In the genomic region with DNA sequence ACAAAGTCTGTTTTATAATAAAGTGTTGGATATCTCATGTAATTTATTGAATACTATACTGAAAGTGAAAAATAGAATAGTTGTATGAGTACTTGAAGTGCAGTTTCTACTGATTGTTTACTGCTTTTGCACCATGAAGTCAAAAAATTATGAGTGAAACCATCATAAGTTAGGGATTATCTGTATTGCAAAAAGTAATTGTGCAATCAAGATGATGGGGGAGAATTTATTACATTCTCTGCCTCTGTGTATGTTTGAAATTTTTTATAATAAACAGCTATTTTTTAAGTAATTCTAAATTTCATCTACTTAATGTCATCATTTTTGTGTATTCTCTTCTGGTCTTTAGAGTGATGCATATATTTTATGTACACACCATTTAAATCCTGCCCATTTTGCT, we compare ENCODE assay signal across 39 cellular contexts. TPM values are rescaled to one million over a fixed set of nuclear protein-coding genes. Genes with fewer than 3 reads are reported as not detected.
"Had no signal": no experiment of that assay in that cellular context is flagged by ENCODE, and none has a peak within 500 bp of the region (broad histone marks: within the 10 kb centered on the region; RNA-seq: fewer than 3 reads in every experiment).

No MANE protein-coding gene starts in this region.

- H3K27me3 ChIP-seq: MG63 had no signal

- H3K36me3 ChIP-seq: MG63 had no signal

- H3K4me3 ChIP-seq: MG63 had no signal

- H3K9me3 ChIP-seq: MG63 had no signal

- DNase-seq: Karpas-422, Kasumi-1, MG63, MM.1S, MV-4-11, NCI-H1048, NCI-H1092, NCI-H1092 treated with DMSO at 0.1 percent for 48 hours, NCI-H1105, NCI-H1105 treated with DMSO at 0.1 percent for 48 hours, NCI-H1417, NCI-H1417 treated with DMSO at 0.1 percent for 48 hours, NCI-H1436, NCI-H1436 treated with DMSO at 0.1 percent for 48 hours, NCI-H146, NCI-H1694, NCI-H1694 treated with DMSO at 0.1 percent for 48 hours, NCI-H187, NCI-H187 treated with DMSO at 0.1 percent for 48 hours, NCI-H1930, NCI-H2029, NCI-H2029 treated with DMSO at 0.1 percent for 48 hours, NCI-H2081, NCI-H2081 treated with DMSO at 0.1 percent for 48 hours, NCI-H2107, NCI-H2171, NCI-H2171 treated with DMSO at 0.1 percent for 48 hours, NCI-H2227 treated with DMSO at 0.1 percent for 48 hours, NCI-H345, NCI-H446, NCI-H446 treated with DMSO at 0.1 percent for 48 hours, NCI-H510A, NCI-H510A treated with DMSO at 0.1 percent for 48 hours, NCI-H524, NCI-H524 treated with DMSO at 0.1 percent for 48 hours had no signal

RNA-seq across cellular contexts. Expression of a gene that starts 47.2 kb away (rescaled TPM):
- total RNA-seq: LHCN-M2, M059J, MCF 10A, NCI-H460 had no signal
